In the genomic region with DNA sequence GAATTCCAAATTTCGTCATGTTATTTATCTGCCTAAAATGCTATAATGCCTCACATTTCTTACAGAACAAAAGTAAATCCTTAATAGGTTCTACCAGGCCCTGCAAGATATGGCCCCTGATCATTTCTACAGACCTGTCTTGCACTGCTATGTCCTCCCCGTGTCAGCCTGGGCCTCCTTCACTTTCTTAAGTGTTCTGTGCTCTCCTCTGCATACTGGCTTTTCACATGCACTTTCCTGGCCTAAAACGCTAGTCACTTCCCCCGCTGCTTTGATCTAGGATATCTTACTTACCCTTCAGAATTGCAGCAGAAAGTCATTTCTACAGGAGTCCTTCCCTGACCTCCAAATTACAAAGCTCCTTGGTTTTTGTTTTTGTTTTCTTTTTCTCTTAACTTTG, we compare ENCODE assay signal across 27 cellular contexts.
"Had no signal": no experiment of that assay in that cellular context is flagged by ENCODE, and none has a peak within 500 bp of the region (broad histone marks: within the 10 kb centered on the region; RNA-seq: fewer than 3 reads in every experiment).

No MANE protein-coding gene starts in this region.

- ATAC-seq: effector memory CD8-positive, alpha-beta T cell; left lung; naive thymus-derived CD4-positive, alpha-beta T cell; sciatic nerve; stimulated activated naive CD8-positive, alpha-beta T cell treated with anti-CD3 and anti-CD28 coated beads, Interleukin-15, amount 100 ng/mL, for 72 hours; upper lobe of right lung had no signal

- H3K4me1 ChIP-seq: left lung, neural progenitor cell, parathyroid adenoma, right atrium auricular region, suprapubic skin, transverse colon, upper lobe of right lung, uterus had no signal

- H3K27me3 ChIP-seq: esophagus squamous epithelium, left lung, neural progenitor cell, right atrium auricular region, suprapubic skin, transverse colon, upper lobe of right lung, uterus had no signal

- H2AFZ ChIP-seq: neural progenitor cell, parathyroid adenoma had no signal

- H3K9ac ChIP-seq: neural progenitor cell, parathyroid adenoma had no signal

- H3K79me2 ChIP-seq: parathyroid adenoma had no signal

- H3K4me3 ChIP-seq: coronary artery, esophagus squamous epithelium, left lung, neural progenitor cell, right atrium auricular region, smooth muscle cell, suprapubic skin, transverse colon, upper lobe of right lung, uterus had no signal

- H3K36me3 ChIP-seq: esophagus squamous epithelium, left lung, neural progenitor cell, right atrium auricular region, suprapubic skin, transverse colon, upper lobe of right lung, uterus had no signal

- H3K9me3 ChIP-seq: esophagus squamous epithelium, left lung, right atrium auricular region, suprapubic skin, transverse colon, upper lobe of right lung, uterus had no signal

- H3K27ac ChIP-seq: coronary artery, esophagus squamous epithelium, left lung, neural progenitor cell, parathyroid adenoma, right atrium auricular region, suprapubic skin, transverse colon, upper lobe of right lung, uterus had no signal

- DNase-seq: dermis blood vessel endothelial cell; effector memory CD8-positive, alpha-beta T cell; erythroblast; esophagus squamous epithelium; foreskin melanocyte; glutamatergic neuron; kidney; left lung; mesenchymal stem cell; midbrain; naive thymus-derived CD4-positive, alpha-beta T cell; stimulated activated CD4-positive, alpha-beta T cell treated with anti-CD3 and anti-CD28 coated beads, Interleukin-12 subunit alpha, Interleukin-12 subunit beta, amount 100 ng/mL, for 4 hours; stimulated activated CD4-positive, alpha-beta T cell treated with anti-CD3 and anti-CD28 coated beads, Interleukin-1b, Interleukin-23, amount 100 ng/mL, for 48 hours; stimulated activated CD4-positive, alpha-beta T cell treated with anti-CD3 and anti-CD28 coated beads, Interleukin-4, amount 100 ng/mL, for 1 hour; stimulated activated CD8-positive, alpha-beta memory T cell treated with anti-CD3 and anti-CD28 coated beads, Interleukin-4, amount 100 ng/mL, for 48 hours; stimulated activated naive CD4-positive, alpha-beta T cell; stimulated activated naive CD8-positive, alpha-beta T cell treated with anti-CD3 and anti-CD28 coated beads, Interleukin-15, amount 100 ng/mL, for 72 hours; transverse colon; upper lobe of right lung; uterus had no signal

- H3K4me2 ChIP-seq: neural progenitor cell, smooth muscle cell had no signal
